Comparison of ENCODE assay signal across 18 cellular contexts in genomic region chr4:153571006-153571545, GRCh38.
DNase-seq lines count a peak whose midpoint lies in the region; ATAC-seq, FAIRE-seq and TF ChIP-seq lines count a peak whose summit lies in the region.
"Had no signal": no experiment of that assay in that cellular context is flagged by ENCODE, and none has a peak within 500 bp of the region (broad histone marks: within the 10 kb centered on the region; RNA-seq: fewer than 3 reads in every experiment).

No MANE protein-coding gene starts in this region.

- H3K36me3 ChIP-seq in keratinocyte (ENCODE audit: control insufficient read depth in 2 of 2, extremely low read depth in 1 of 2, insufficient read depth in 2 of 2, low read length in 2 of 2) (peaks cover 0 to 1% of the 10 kb centered on the region in 2 experiments), SJCRH30 (peaks cover 22% of the 10 kb centered on the region)

- H3K36me3 Mint-ChIP-seq in activated naive CD4-positive, alpha-beta T cell treated with anti-CD3 and anti-CD28 coated beads for 36 hours (ENCODE audit: low read depth), result peaks cover 22% of the 10 kb centered on the region
- peaks cover 32% of the 10 kb centered on the region for H3K36me3 Mint-ChIP-seq in T-cell
- peaks cover 40% of the 10 kb centered on the region for H3K36me3 Mint-ChIP-seq in stimulated activated memory B cell treated with anti-CD40 and anti-IgM and Interleukin-4, amounts not matched to agents 10 μg/mL and 1 μg/mL and 100 μg/mL, for 72 hours

- H3K4me3 ChIP-seq in keratinocyte (ENCODE audit: control insufficient read depth in 2 of 3, extremely low read depth in 1 of 3, insufficient read depth in 2 of 3, low read depth in 1 of 3, low read length in 3 of 3) (no peak overlapping the region), SJCRH30 (no peak overlapping the region)
- H3K4me3 ChIP-seq: skin epidermis had no signal

- CTCF ChIA-PET in activated naive CD4-positive, alpha-beta T cell treated with anti-CD3 and anti-CD28 coated beads for 36 hours (lab: Charles Lee), result interaction anchor here (0.5 to 2.0 kb wide), 12 partner anchors 17 to 161 kb away, joined by 3 to 6 read pairs (median 4); partner anchors contain the start of gene TMEM131L
- CTCF ChIA-PET in T-cell (lab: Charles Lee), result interaction anchor here (0.6 to 4.2 kb wide), 10 partner anchors 11 to 428 kb away, joined by 3 to 57 read pairs (median 4); partner anchors contain the start of gene MND1 (in 1 of the 2)

- no peaks in the 10 kb centered on the region for H3K79me2 ChIP-seq in keratinocyte (ENCODE audit: control insufficient read depth, insufficient read depth, low read length)

- no peaks in the 10 kb centered on the region for H3K9me3 ChIP-seq in keratinocyte (ENCODE audit: control insufficient read depth, low read depth, low read length)
- H3K9me3 ChIP-seq in SJCRH30 (replicated peaks), result no peaks in the 10 kb centered on the region

- no peak overlapping the region for H3K4me2 ChIP-seq in keratinocyte (ENCODE audit: control insufficient read depth, extremely low read depth, insufficient read depth, low read depth, low read length)

- H4K20me1 ChIP-seq in keratinocyte (ENCODE audit: control insufficient read depth, extremely low read depth, insufficient read depth, low read length), result no peaks in the 10 kb centered on the region

- H2AFZ ChIP-seq in keratinocyte (ENCODE audit: control insufficient read depth, low read length), result no peak overlapping the region

- H3K4me1 ChIP-seq in keratinocyte (ENCODE audit: control insufficient read depth, extremely low read depth, insufficient read depth, low read length) (peaks cover 7% of the 10 kb centered on the region), SJCRH30 (peaks cover 16% of the 10 kb centered on the region)

- TF ChIP-seq POLR2A in H54 (IDR thresholded peaks at IDR 0.05; ENCODE audit: low read depth, low read length), result no peak

- no peak overlapping the region for H3K27ac ChIP-seq in keratinocyte (ENCODE audit: control insufficient read depth, insufficient read depth, low read length)
- no peak overlapping the region for H3K27ac ChIP-seq in SJCRH30
- H3K27ac ChIP-seq: epithelial cell of prostate had no signal

- no peaks in the 10 kb centered on the region for H3K27me3 ChIP-seq in keratinocyte (ENCODE audit: control insufficient read depth, extremely low read depth, insufficient read depth, low read length)
- no peaks in the 10 kb centered on the region for H3K27me3 ChIP-seq in SJCRH30

- no peak overlapping the region for H3K4me3 Mint-ChIP-seq in activated naive CD4-positive, alpha-beta T cell treated with anti-CD3 and anti-CD28 coated beads for 36 hours
- no peak overlapping the region for H3K4me3 Mint-ChIP-seq in T-cell
- H3K4me3 Mint-ChIP-seq in stimulated activated memory B cell treated with anti-CD40 and anti-IgM and Interleukin-4, amounts not matched to agents 10 μg/mL and 1 μg/mL and 100 μg/mL, for 72 hours, result no peak overlapping the region
- H3K4me3 Mint-ChIP-seq: type B pancreatic cell had no signal

- intact Hi-C loops in activated naive CD4-positive, alpha-beta T cell treated with anti-CD3 and anti-CD28 coated beads for 36 hours (cut with micrococcal nuclease), result no loop called here

- no peak for TF ChIP-seq CTCF in keratinocyte (optimal IDR thresholded peaks at IDR 0.05 in 1 of 3, IDR thresholded peaks at IDR 0.05 in 1 of 3, conservative IDR thresholded peaks at IDR 0.05 in 1 of 3; ENCODE audit: extremely low read depth in 1 of 3, insufficient read depth in 2 of 3, low read length in 3 of 3)

- no peaks in the 10 kb centered on the region for H3K27me3 Mint-ChIP-seq in activated naive CD4-positive, alpha-beta T cell treated with anti-CD3 and anti-CD28 coated beads for 36 hours (ENCODE audit: low read depth)
- H3K27me3 Mint-ChIP-seq in T-cell, result no peaks in the 10 kb centered on the region
- H3K27me3 Mint-ChIP-seq in stimulated activated memory B cell treated with anti-CD40 and anti-IgM and Interleukin-4, amounts not matched to agents 10 μg/mL and 1 μg/mL and 100 μg/mL, for 72 hours, result no peaks in the 10 kb centered on the region
- H3K27me3 Mint-ChIP-seq: type B pancreatic cell had no signal

- H3K9me1 ChIP-seq in keratinocyte (ENCODE audit: control insufficient read depth, extremely low read depth, insufficient read depth, low read length), result no peaks in the 10 kb centered on the region

- FAIRE-seq in keratinocyte (lab: Jason Lieb, UNC) (peak; percentile 67), H54 (lab: Jason Lieb, UNC) (no peak)
- FAIRE-seq: RCC 7860 had no signal

- POLR2A ChIA-PET in T-cell (lab: Charles Lee), result interaction anchor here in 1 of 2 donors (0.6 kb wide), 1 partner anchor 219 kb away, joined by 3 read pairs; no protein-coding TSS in a partner anchor

- H3K9me3 Mint-ChIP-seq in activated naive CD4-positive, alpha-beta T cell treated with anti-CD3 and anti-CD28 coated beads for 36 hours, result no peaks in the 10 kb centered on the region
- no peaks in the 10 kb centered on the region for H3K9me3 Mint-ChIP-seq in T-cell
- H3K9me3 Mint-ChIP-seq in stimulated activated memory B cell treated with anti-CD40 and anti-IgM and Interleukin-4, amounts not matched to agents 10 μg/mL and 1 μg/mL and 100 μg/mL, for 72 hours, result no peaks in the 10 kb centered on the region
- H3K9me3 Mint-ChIP-seq: type B pancreatic cell had no signal

- ATAC-seq in T-cell (replicated peaks in 1 of 4), result no peak
- no peak for ATAC-seq in stimulated activated memory B cell treated with anti-CD40 and anti-IgM and Interleukin-4, amounts not matched to agents 10 μg/mL and 1 μg/mL and 100 μg/mL, for 72 hours
- ATAC-seq: HCT116 had no signal

- DNase-seq in activated naive CD4-positive, alpha-beta T cell treated with anti-CD3 and anti-CD28 coated beads for 36 hours, result no peak
- no peak for DNase-seq in activated naive CD4-positive, alpha-beta T cell treated with Interleukin-2 at 50 U/mL for 16 hours
- DNase-seq in T-cell (no peak), keratinocyte (ENCODE audit: low read depth, low spot score) (no peak), medulla oblongata (ENCODE audit: extremely low spot score) (no peak), H54 (ENCODE audit: insufficient read length, low spot score) (no peak), SJCRH30 (no peak)
- DNase-seq: ACHN; glutamatergic neuron; MM.1S; NCI-H2081; stimulated activated CD4-positive, alpha-beta T cell treated with anti-CD3 and anti-CD28 coated beads, Interleukin-4, amount 100 ng/mL, for 4 hours had no signal

- dilution Hi-C loops in keratinocyte (cut with MboI; ENCODE audit: extremely low pct_ligation_motif_present, low sequenced_read_pairs), result no loop called here

- peaks cover 89% of the 10 kb centered on the region for H3K4me1 Mint-ChIP-seq in activated naive CD4-positive, alpha-beta T cell treated with anti-CD3 and anti-CD28 coated beads for 36 hours (ENCODE audit: low read depth)
- H3K4me1 Mint-ChIP-seq in T-cell, result peaks cover 76 to 83% (median 80%) of the 10 kb centered on the region in 3 donors
- peaks cover 85% of the 10 kb centered on the region for H3K4me1 Mint-ChIP-seq in stimulated activated memory B cell treated with anti-CD40 and anti-IgM and Interleukin-4, amounts not matched to agents 10 μg/mL and 1 μg/mL and 100 μg/mL, for 72 hours

- no peak overlapping the region for H3K9ac ChIP-seq in keratinocyte (ENCODE audit: control insufficient read depth, extremely low read depth, insufficient read depth, low read length)

- H3K27ac Mint-ChIP-seq in activated naive CD4-positive, alpha-beta T cell treated with anti-CD3 and anti-CD28 coated beads for 36 hours, result peak overlapping the region; percentile 84
- peak overlapping the region; percentile 84 to 87 for H3K27ac Mint-ChIP-seq in T-cell
- H3K27ac Mint-ChIP-seq in stimulated activated memory B cell treated with anti-CD40 and anti-IgM and Interleukin-4, amounts not matched to agents 10 μg/mL and 1 μg/mL and 100 μg/mL, for 72 hours, result peak overlapping the region; percentile 87
- H3K27ac Mint-ChIP-seq: type B pancreatic cell had no signal
